19 cellular contexts compared by ENCODE assay signal in genomic region chr7:44172803-44173424, GRCh38. TPM values are rescaled to one million over a fixed set of nuclear protein-coding genes. Genes with fewer than 3 reads are reported as not detected.
DNase-seq lines count a peak whose midpoint lies in the region; ATAC-seq and TF ChIP-seq lines count a peak whose summit lies in the region.
"Had no signal": no experiment of that assay in that cellular context is flagged by ENCODE, and none has a peak within 500 bp of the region (broad histone marks: within the 10 kb centered on the region; RNA-seq: fewer than 3 reads in every experiment).

No MANE protein-coding gene starts in this region.

- H3K27ac Mint-ChIP-seq in T-helper 17 cell: no peak overlapping the region
- H3K27ac Mint-ChIP-seq: dendritic cell treated with granulocyte-macrophage colony-stimulating factor and Interleukin-4, amounts not matched to agents 40 ng/mL and 50 ng/mL, for 4 days; stimulated activated naive B cell treated with anti-CD40 and anti-IgM and Interleukin-4, amounts not matched to agents 10 μg/mL and 1 μg/mL and 100 μg/mL, for 72 hours had no signal

- no peaks in the 10 kb centered on the region for H3K9me3 ChIP-seq in T-helper 17 cell (ENCODE audit: control insufficient read depth, low read length, poor library complexity, severe bottlenecking)
- H3K9me3 ChIP-seq: pancreas had no signal

- ATAC-seq in GM21360 (IDR thresholded peaks at IDR 0.05; ENCODE audit: unreplicated experiment) (no peak), esophagus mucosa (no peak), T-helper 17 cell (no peak)
- ATAC-seq: naive thymus-derived CD8-positive, alpha-beta T cell; sciatic nerve; stimulated activated naive B cell treated with anti-CD40 and anti-IgM and Interleukin-4, amounts not matched to agents 10 μg/mL and 1 μg/mL and 100 μg/mL, for 72 hours had no signal

- no peak overlapping the region for H3K4me3 ChIP-seq in epithelial cell of proximal tubule (ENCODE audit: low read depth, low read length)
- H3K4me3 ChIP-seq: hepatocyte, pancreas had no signal

- DNase-seq in COR-L47 (lab: John Stamatoyannopoulos, UW) (peak; percentile 17), M059J (ENCODE audit: low read depth) (peak; percentile 48), NCI-H345 treated with DMSO at 0.1 percent for 48 hours (lab: John Stamatoyannopoulos, UW; ENCODE audit: unreplicated experiment) (peak; percentile 64), epithelial cell of proximal tubule (ENCODE audit: low read depth) (peak; percentile 94), iPS-NIHi11 (ENCODE audit: low spot score) (no peak), T-helper 17 cell (no peak)
- DNase-seq: activated CD4-positive, alpha-beta T cell treated with anti-CD3 and anti-CD28 coated beads for 48 hours; GOT3; mesenchymal stem cell; naive thymus-derived CD8-positive, alpha-beta T cell; NCI-H1930; pancreas; stimulated activated naive B cell treated with anti-CD40 and anti-IgM and Interleukin-4, amounts not matched to agents 10 μg/mL and 1 μg/mL and 100 μg/mL, for 72 hours had no signal

- peaks cover 35% of the 10 kb centered on the region for H3K27me3 Mint-ChIP-seq in T-helper 17 cell

- TF ChIP-seq CTCF in epithelial cell of proximal tubule (conservative IDR thresholded peaks at IDR 0.05; ENCODE audit: low read depth, low read length): no peak

- peaks cover 2% of the 10 kb centered on the region for H3K36me3 Mint-ChIP-seq in T-helper 17 cell (ENCODE audit: low read depth)
- H3K36me3 Mint-ChIP-seq: stimulated activated naive B cell treated with anti-CD40 and anti-IgM and Interleukin-4, amounts not matched to agents 10 μg/mL and 1 μg/mL and 100 μg/mL, for 72 hours had no signal

- no peak overlapping the region for H3K4me3 Mint-ChIP-seq in T-helper 17 cell
- H3K4me3 Mint-ChIP-seq: dendritic cell treated with granulocyte-macrophage colony-stimulating factor and Interleukin-4, amounts not matched to agents 40 ng/mL and 50 ng/mL, for 4 days; naive thymus-derived CD8-positive, alpha-beta T cell; stimulated activated naive B cell treated with anti-CD40 and anti-IgM and Interleukin-4, amounts not matched to agents 10 μg/mL and 1 μg/mL and 100 μg/mL, for 72 hours had no signal

- H3K4me1 Mint-ChIP-seq in T-helper 17 cell: no peaks in the 10 kb centered on the region

RNA-seq across cellular contexts. Expression of gene GCK, which starts 16.3 kb away (rescaled TPM):
- not detected in 2 replicates for total RNA-seq in M059J (2014; rRNA removed; shearing (Covaris generic))
- total RNA-seq in epithelial cell of proximal tubule (1.0 and 2.2 TPM in 2 replicates), esophagus mucosa (not detected), T-helper 17 cell (under 1 TPM in 1 of 2 donors, not detected in 1; 0.45 TPM)
- total RNA-seq: G401 had no signal

RNA-seq across cellular contexts. Expression of gene YKT6, which starts 27.9 kb away (rescaled TPM):
- total RNA-seq in M059J (2014; rRNA removed; shearing (Covaris generic)): 106 and 128 TPM in 2 replicates
- total RNA-seq in epithelial cell of proximal tubule (79.3 and 111 TPM in 2 replicates), esophagus mucosa (65.2 TPM), T-helper 17 cell (10 to 100 TPM; 68.2 to 68.9 TPM)

RNA-seq across cellular contexts. Expression of gene MYL7, which starts 31.8 kb away (rescaled TPM):
- not detected in 2 replicates for total RNA-seq in M059J (2014; rRNA removed; shearing (Covaris generic))
- not detected in 2 replicates for total RNA-seq in epithelial cell of proximal tubule
- not detected for total RNA-seq in esophagus mucosa
- not detected for total RNA-seq in T-helper 17 cell
- total RNA-seq: naive thymus-derived CD8-positive, alpha-beta T cell; sciatic nerve had no signal

RNA-seq across cellular contexts. Expression of gene POLD2, which starts 49.6 kb away (rescaled TPM):
- total RNA-seq in M059J (2014; rRNA removed; shearing (Covaris generic)): 85.3 and 127 TPM in 2 replicates
- total RNA-seq in epithelial cell of proximal tubule (92.7 and 160 TPM in 2 replicates), esophagus mucosa (104 TPM), T-helper 17 cell (10 to 100 TPM; 46.3 to 53.3 TPM)

Comparison
In these comparisons a context has a peak if more than half of its experiments do, and no peak if none do; other contexts are left out.
1. DNase-seq: peak in COR-L47 (single experiment), M059J (single experiment), NCI-H345 treated with DMSO at 0.1 percent for 48 hours (single experiment) and epithelial cell of proximal tubule (single experiment); none in iPS-NIHi11 (single experiment) and T-helper 17 cell (0 of 3).